Comparison of ENCODE assay signal across 15 cellular contexts in the genomic region with DNA sequence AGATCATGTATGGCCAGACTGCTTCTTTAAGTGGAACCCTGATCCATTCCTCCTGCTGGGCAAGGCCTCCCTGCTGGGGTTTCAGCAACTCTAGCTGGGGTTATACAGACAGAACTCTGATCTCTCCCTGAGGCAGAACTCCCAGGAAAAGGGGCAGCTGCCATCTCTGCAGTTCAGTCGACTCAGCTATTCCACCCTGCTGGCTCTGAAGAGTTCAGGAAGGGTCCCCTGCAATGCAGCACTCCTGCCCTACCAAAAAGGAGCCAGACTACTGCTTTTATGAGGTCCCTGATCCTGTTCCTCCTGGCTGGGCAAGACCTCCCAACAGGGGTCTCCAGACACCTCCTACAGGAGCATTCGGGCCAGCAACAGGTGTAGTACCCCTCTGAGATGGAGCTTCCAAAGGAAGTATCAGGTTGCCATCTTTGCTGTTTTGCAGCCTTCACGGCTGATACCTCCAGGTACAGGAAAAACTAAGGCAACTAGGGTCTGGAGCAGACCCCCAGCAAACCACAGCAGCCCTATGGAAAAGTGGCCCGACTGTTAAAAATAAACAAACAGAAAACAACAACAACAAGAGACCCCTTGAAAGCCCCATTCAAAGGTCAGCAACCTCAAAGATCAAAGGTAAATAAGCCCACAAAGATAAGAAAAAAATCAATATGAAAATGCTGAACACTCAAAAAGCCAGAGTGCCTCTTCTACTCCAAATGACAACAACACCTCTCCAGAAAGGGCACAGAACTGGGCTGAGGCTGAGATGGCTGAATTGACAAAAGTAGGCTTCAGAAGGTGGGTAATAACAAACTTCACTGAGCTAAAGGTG. TPM values are rescaled to one million over a fixed set of nuclear protein-coding genes. Genes with fewer than 3 reads are reported as not detected.
A peak's percentile ranks its signal among the peaks of the same experiment; 100 is the strongest.
DNase-seq lines count a peak whose midpoint lies in the region; ATAC-seq and TF ChIP-seq lines count a peak whose summit lies in the region.
"Had no signal": no experiment of that assay in that cellular context is flagged by ENCODE, and none has a peak within 500 bp of the region (broad histone marks: within the 10 kb centered on the region; RNA-seq: fewer than 3 reads in every experiment).

No MANE protein-coding gene starts in this region.

- peaks cover 5% of the 10 kb centered on the region for H3K4me1 ChIP-seq in neural progenitor cell

- H3K27me3 Mint-ChIP-seq in Calu3 (ENCODE audit: unreplicated experiment) = no peaks in the 10 kb centered on the region
- H3K27me3 Mint-ChIP-seq in WTC11 (ENCODE audit: low read depth) = no peaks in the 10 kb centered on the region
- H3K27me3 Mint-ChIP-seq in neural progenitor cell (ENCODE audit: insufficient read depth, low read depth) = peaks cover 2% of the 10 kb centered on the region

- ATAC-seq in WTC11 (no peak; the same call in 1 of the 2 replicates), GM19467 (IDR thresholded peaks at IDR 0.05; ENCODE audit: unreplicated experiment) (no peak), HG02759 (IDR thresholded peaks at IDR 0.05; ENCODE audit: unreplicated experiment) (no peak)

- H3K4me1 Mint-ChIP-seq in Calu3 (ENCODE audit: low read depth, unreplicated experiment) (peaks cover 51% of the 10 kb centered on the region), WTC11 (peaks cover 47% of the 10 kb centered on the region), neural progenitor cell (peaks cover 24% of the 10 kb centered on the region)

- peak overlapping the region; percentile 4 for H3K27ac Mint-ChIP-seq in Calu3 (ENCODE audit: unreplicated experiment)
- H3K27ac Mint-ChIP-seq in WTC11 = no peak overlapping the region
- H3K27ac Mint-ChIP-seq in neural progenitor cell = no peak overlapping the region

- no peak for TF ChIP-seq CTCF in Calu3 (IDR thresholded peaks at IDR 0.05; ENCODE audit: unreplicated experiment)
- no peak for TF ChIP-seq CTCF in WTC11 (IDR thresholded peaks at IDR 0.05)
- TF ChIP-seq CTCF in neural progenitor cell (IDR thresholded peaks at IDR 0.05) = no peak

- no peak overlapping the region for H3K9ac ChIP-seq in neural progenitor cell

- H3K27me3 ChIP-seq in neural progenitor cell = no peaks in the 10 kb centered on the region

- H2AFZ ChIP-seq in neural progenitor cell (replicated peaks) = peak overlapping the region; percentile 18

- H3K36me3 Mint-ChIP-seq in Calu3 (ENCODE audit: insufficient read depth, unreplicated experiment) = no peaks in the 10 kb centered on the region
- H3K36me3 Mint-ChIP-seq in WTC11 = peaks cover 29% of the 10 kb centered on the region
- H3K36me3 Mint-ChIP-seq in neural progenitor cell = no peaks in the 10 kb centered on the region

- intact Hi-C loops in Calu3 (cut with micrococcal nuclease; ENCODE audit: unreplicated experiment) = no loop called here

- H3K4me2 ChIP-seq in neural progenitor cell = no peak overlapping the region

- no peak overlapping the region for H3K27ac ChIP-seq in neural progenitor cell

- no peaks in the 10 kb centered on the region for H3K9me3 ChIP-seq in neural progenitor cell (ENCODE audit: low read depth)
- H3K9me3 ChIP-seq: HAP-1 had no signal

- CTCF ChIA-PET in Calu3 (lab: Charles Lee) (interaction anchor here (0.8 to 1.9 kb wide), 4 partner anchors 10 to 56 kb away, joined by 3 to 5 read pairs (median 4); no protein-coding TSS in a partner anchor), WTC11 (lab: Charles Lee) (no interaction called here)

- H3K4me3 Mint-ChIP-seq in Calu3 (ENCODE audit: low read depth, unreplicated experiment) (no peak overlapping the region), WTC11 (no peak overlapping the region), neural progenitor cell (no peak overlapping the region)

- no peak overlapping the region for H3K4me3 ChIP-seq in neural progenitor cell
- H3K4me3 ChIP-seq: HAP-1 had no signal

- no peaks in the 10 kb centered on the region for H4K20me1 ChIP-seq in neural progenitor cell (ENCODE audit: low read depth)

- POLR2A ChIA-PET in WTC11 (lab: Charles Lee) = no interaction called here

- H3K36me3 ChIP-seq in neural progenitor cell = no peaks in the 10 kb centered on the region
- H3K36me3 ChIP-seq: HAP-1 had no signal

- H3K79me2 ChIP-seq in neural progenitor cell (ENCODE audit: low read depth) = no peaks in the 10 kb centered on the region

- no TSS peak for BruUV-seq in Calu3 (replicated peaks; lab: Mats Ljungman, UMichigan)

- DNase-seq in Calu3 (no peak), NCI-H146 (lab: John Stamatoyannopoulos, UW) (peak; percentile 91), WTC11 (ENCODE audit: low spot score) (no peak), neural progenitor cell (ENCODE audit: low spot score) (no peak), iPS-NIHi11 (ENCODE audit: low spot score) (no peak)
- DNase-seq: AML-193, COR-L47, DMS53, KBM-7, NCI-H1436, NCI-H2107, NCI-H748 treated with DMSO at 0.1 percent for 48 hours had no signal

- no peaks in the 10 kb centered on the region for H3F3A ChIP-seq in neural progenitor cell (ENCODE audit: low read depth)

- H3K9me3 Mint-ChIP-seq in Calu3 (ENCODE audit: low read depth, unreplicated experiment) (no peaks in the 10 kb centered on the region), WTC11 (peaks cover 36% of the 10 kb centered on the region), neural progenitor cell (peaks cover 5% of the 10 kb centered on the region)

TF ChIP-seq in WTC11, 78 proteins besides CTCF, POLR2A, EP300 and RAD21 (continues in another document):
- TF ChIP-seq, protein P1, sequence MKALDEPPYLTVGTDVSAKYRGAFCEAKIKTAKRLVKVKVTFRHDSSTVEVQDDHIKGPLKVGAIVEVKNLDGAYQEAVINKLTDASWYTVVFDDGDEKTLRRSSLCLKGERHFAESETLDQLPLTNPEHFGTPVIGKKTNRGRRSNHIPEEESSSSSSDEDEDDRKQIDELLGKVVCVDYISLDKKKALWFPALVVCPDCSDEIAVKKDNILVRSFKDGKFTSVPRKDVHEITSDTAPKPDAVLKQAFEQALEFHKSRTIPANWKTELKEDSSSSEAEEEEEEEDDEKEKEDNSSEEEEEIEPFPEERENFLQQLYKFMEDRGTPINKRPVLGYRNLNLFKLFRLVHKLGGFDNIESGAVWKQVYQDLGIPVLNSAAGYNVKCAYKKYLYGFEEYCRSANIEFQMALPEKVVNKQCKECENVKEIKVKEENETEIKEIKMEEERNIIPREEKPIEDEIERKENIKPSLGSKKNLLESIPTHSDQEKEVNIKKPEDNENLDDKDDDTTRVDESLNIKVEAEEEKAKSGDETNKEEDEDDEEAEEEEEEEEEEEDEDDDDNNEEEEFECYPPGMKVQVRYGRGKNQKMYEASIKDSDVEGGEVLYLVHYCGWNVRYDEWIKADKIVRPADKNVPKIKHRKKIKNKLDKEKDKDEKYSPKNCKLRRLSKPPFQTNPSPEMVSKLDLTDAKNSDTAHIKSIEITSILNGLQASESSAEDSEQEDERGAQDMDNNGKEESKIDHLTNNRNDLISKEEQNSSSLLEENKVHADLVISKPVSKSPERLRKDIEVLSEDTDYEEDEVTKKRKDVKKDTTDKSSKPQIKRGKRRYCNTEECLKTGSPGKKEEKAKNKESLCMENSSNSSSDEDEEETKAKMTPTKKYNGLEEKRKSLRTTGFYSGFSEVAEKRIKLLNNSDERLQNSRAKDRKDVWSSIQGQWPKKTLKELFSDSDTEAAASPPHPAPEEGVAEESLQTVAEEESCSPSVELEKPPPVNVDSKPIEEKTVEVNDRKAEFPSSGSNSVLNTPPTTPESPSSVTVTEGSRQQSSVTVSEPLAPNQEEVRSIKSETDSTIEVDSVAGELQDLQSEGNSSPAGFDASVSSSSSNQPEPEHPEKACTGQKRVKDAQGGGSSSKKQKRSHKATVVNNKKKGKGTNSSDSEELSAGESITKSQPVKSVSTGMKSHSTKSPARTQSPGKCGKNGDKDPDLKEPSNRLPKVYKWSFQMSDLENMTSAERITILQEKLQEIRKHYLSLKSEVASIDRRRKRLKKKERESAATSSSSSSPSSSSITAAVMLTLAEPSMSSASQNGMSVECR (CRISPR knock-in tag; IDR thresholded peaks at IDR 0.05; ENCODE audit: borderline replicate concordance) = no peak
- no peak for TF ChIP-seq TCF7 (CRISPR knock-in tag; IDR thresholded peaks at IDR 0.05; ENCODE audit: low read depth)
- no peak for TF ChIP-seq ZNF671 (CRISPR knock-in tag; IDR thresholded peaks at IDR 0.05)
- TF ChIP-seq NR2C2 (CRISPR knock-in tag; IDR thresholded peaks at IDR 0.05) = no peak
- no peak for TF ChIP-seq FOXJ3 (CRISPR knock-in tag; IDR thresholded peaks at IDR 0.05; ENCODE audit: borderline replicate concordance)
- 0 out of 2 replicates have a peak, but pooled peaks have one; percentile 4 for TF ChIP-seq NFYB (CRISPR knock-in tag; conservative IDR thresholded peaks at IDR 0.05; ENCODE audit: low read depth)
- TF ChIP-seq, protein P2, sequence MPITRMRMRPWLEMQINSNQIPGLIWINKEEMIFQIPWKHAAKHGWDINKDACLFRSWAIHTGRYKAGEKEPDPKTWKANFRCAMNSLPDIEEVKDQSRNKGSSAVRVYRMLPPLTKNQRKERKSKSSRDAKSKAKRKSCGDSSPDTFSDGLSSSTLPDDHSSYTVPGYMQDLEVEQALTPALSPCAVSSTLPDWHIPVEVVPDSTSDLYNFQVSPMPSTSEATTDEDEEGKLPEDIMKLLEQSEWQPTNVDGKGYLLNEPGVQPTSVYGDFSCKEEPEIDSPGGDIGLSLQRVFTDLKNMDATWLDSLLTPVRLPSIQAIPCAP (CRISPR knock-in tag; IDR thresholded peaks at IDR 0.05) = no peak
- no peak for TF ChIP-seq MXD4 (CRISPR knock-in tag; IDR thresholded peaks at IDR 0.05; ENCODE audit: borderline replicate concordance)
- TF ChIP-seq ZNF121 (CRISPR knock-in tag; IDR thresholded peaks at IDR 0.05) = no peak
- no peak for TF ChIP-seq ZNF396 (CRISPR knock-in tag; IDR thresholded peaks at IDR 0.05; ENCODE audit: borderline replicate concordance)
- no peak for TF ChIP-seq ETV6 (CRISPR knock-in tag; IDR thresholded peaks at IDR 0.05)

RNA-seq across cellular contexts. Expression of a gene that starts 14.2 kb away (rescaled TPM):
- total RNA-seq in Calu3 (2022) (4.0 and 5.4 TPM in 2 replicates), WTC11 (2021) (1.1 to 1.9 TPM (median 1.5 TPM) in 3 replicates), neural progenitor cell (ENCODE audit: low replicate concordance) (0.90 TPM in 1 of 2 replicates, not detected in the other)
